1 cellular context compared by ENCODE assay signal in genomic region chr9:86005253-86005775, GRCh38.
TF ChIP-seq lines count a peak whose summit lies in the region.

No MANE protein-coding gene starts in this region.

TF ChIP-seq in HepG2, 621 proteins besides CTCF, POLR2A, EP300 and RAD21 (continued from another document and continues in another):
- TF ChIP-seq ZNF280D (CRISPR knock-in tag; IDR thresholded peaks at IDR 0.05) (peak; percentile 99), SOX13 (IDR thresholded peaks at IDR 0.05) (no peak), SOX13 (CRISPR knock-in tag; conservative IDR thresholded peaks at IDR 0.05 in 1 of 2, IDR thresholded peaks at IDR 0.05 in 1 of 2) (no peak), KDM1A (CRISPR knock-in tag; IDR thresholded peaks at IDR 0.05) (0 out of 2 replicates have a peak, but pooled peaks have one; percentile 30), NFE2L2 (IDR thresholded peaks at IDR 0.05; ENCODE audit: low read length) (no peak), ZNF891 (CRISPR knock-in tag; IDR thresholded peaks at IDR 0.05) (no peak), AFF4 (CRISPR knock-in tag; IDR thresholded peaks at IDR 0.05) (no peak), AKNA (CRISPR knock-in tag; IDR thresholded peaks at IDR 0.05; ENCODE audit: borderline replicate concordance) (no peak), TOPORS (CRISPR knock-in tag; IDR thresholded peaks at IDR 0.05) (no peak), NFRKB (IDR thresholded peaks at IDR 0.05) (no peak), ATF7 (IDR thresholded peaks at IDR 0.05) (peak; percentile 75), ATF7 (CRISPR knock-in tag; IDR thresholded peaks at IDR 0.05) (no peak), ADNP (CRISPR knock-in tag; IDR thresholded peaks at IDR 0.05) (no peak), ASH2L (IDR thresholded peaks at IDR 0.05; ENCODE audit: insufficient read length, low read depth, low read length) (no peak), CHD4 (IDR thresholded peaks at IDR 0.05; ENCODE audit: borderline replicate concordance, low read length) (peak; percentile 60; the same call in 1 of the 2 replicates), ZBTB46 (CRISPR knock-in tag; IDR thresholded peaks at IDR 0.05; ENCODE audit: borderline replicate concordance) (no peak), ZNF383 (CRISPR knock-in tag; IDR thresholded peaks at IDR 0.05; ENCODE audit: borderline replicate concordance) (no peak), ZNF326 (CRISPR knock-in tag; IDR thresholded peaks at IDR 0.05; ENCODE audit: borderline replicate concordance) (no peak), KIAA2018 (CRISPR knock-in tag; IDR thresholded peaks at IDR 0.05; ENCODE audit: borderline replicate concordance) (no peak), U2AF2 (IDR thresholded peaks at IDR 0.05; ENCODE audit: low read depth, low read length) (no peak), ZBTB38 (CRISPR knock-in tag; IDR thresholded peaks at IDR 0.05) (no peak), ZNF776 (CRISPR knock-in tag; IDR thresholded peaks at IDR 0.05) (no peak), ARNT (IDR thresholded peaks at IDR 0.05) (no peak), CEBPG (CRISPR knock-in tag; IDR thresholded peaks at IDR 0.05) (no peak), ZMYM2 (CRISPR knock-in tag; IDR thresholded peaks at IDR 0.05) (peak; percentile 66; the same call in 1 of the 2 replicates), ZNF768 (CRISPR knock-in tag; IDR thresholded peaks at IDR 0.05) (no peak), ZNF430 (CRISPR knock-in tag; IDR thresholded peaks at IDR 0.05) (no peak), RFXANK (CRISPR knock-in tag; IDR thresholded peaks at IDR 0.05) (no peak), SP2 (CRISPR knock-in tag; IDR thresholded peaks at IDR 0.05) (no peak), BRF2 (CRISPR knock-in tag; IDR thresholded peaks at IDR 0.05) (no peak)
- TF ChIP-seq, protein P1, sequence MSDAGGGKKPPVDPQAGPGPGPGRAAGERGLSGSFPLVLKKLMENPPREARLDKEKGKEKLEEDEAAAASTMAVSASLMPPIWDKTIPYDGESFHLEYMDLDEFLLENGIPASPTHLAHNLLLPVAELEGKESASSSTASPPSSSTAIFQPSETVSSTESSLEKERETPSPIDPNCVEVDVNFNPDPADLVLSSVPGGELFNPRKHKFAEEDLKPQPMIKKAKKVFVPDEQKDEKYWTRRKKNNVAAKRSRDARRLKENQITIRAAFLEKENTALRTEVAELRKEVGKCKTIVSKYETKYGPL (CRISPR knock-in tag; IDR thresholded peaks at IDR 0.05) = no peak
- TF ChIP-seq, protein P2, sequence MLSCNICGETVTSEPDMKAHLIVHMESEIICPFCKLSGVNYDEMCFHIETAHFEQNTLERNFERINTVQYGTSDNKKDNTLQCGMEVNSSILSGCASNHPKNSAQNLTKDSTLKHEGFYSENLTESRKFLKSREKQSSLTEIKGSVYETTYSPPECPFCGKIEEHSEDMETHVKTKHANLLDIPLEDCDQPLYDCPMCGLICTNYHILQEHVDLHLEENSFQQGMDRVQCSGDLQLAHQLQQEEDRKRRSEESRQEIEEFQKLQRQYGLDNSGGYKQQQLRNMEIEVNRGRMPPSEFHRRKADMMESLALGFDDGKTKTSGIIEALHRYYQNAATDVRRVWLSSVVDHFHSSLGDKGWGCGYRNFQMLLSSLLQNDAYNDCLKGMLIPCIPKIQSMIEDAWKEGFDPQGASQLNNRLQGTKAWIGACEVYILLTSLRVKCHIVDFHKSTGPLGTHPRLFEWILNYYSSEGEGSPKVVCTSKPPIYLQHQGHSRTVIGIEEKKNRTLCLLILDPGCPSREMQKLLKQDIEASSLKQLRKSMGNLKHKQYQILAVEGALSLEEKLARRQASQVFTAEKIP (CRISPR knock-in tag; IDR thresholded peaks at IDR 0.05; ENCODE audit: borderline replicate concordance) = no peak
